In the genomic region with DNA sequence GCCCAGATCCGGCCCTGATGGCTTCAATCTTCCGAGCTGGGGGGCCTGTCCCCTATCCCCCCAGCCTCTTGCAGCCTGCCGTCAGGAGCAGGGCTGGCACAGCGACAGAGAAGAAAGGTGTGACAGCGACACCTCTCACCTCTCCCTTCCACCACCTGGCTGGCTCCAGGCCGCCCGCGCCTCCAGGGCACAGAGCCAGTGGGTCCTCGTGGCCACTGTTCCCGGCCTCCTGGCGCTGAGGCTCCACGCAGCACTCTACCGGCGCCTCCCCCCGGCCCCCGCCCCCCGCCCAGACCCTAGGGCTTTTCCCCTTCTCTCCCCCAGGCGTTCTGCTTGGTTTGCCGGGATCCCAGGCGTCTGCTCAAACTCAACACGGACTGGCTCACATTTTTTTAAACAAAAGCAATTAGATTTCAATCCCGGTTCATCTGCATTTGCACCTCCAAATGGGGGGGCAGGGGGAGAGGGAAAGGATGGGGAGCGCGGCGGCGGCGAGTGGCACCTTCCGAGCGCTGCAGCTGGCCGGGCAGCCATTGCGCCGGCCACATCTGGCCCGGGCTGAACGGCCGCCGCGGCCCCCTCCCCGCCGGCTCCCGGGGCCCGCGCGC, we compare ENCODE assay signal across 8 cellular contexts.
DNase-seq lines count a peak whose midpoint lies in the region; ATAC-seq and TF ChIP-seq lines count a peak whose summit lies in the region.

No MANE protein-coding gene starts in this region.

- no peak for TF ChIP-seq CTCF in coronary artery (IDR thresholded peaks at IDR 0.05)

- DNase-seq in NCI-H748 (lab: John Stamatoyannopoulos, UW; ENCODE audit: unreplicated experiment), result peak; percentile 48
- DNase-seq in NCI-H748 treated with DMSO at 0.1 percent for 48 hours (lab: John Stamatoyannopoulos, UW), result no peak
- peak; percentile 75 for DNase-seq in NCI-H1105 treated with DMSO at 0.1 percent for 48 hours (lab: John Stamatoyannopoulos, UW)
- no peak for DNase-seq in coronary artery (ENCODE audit: low spot score)
- DNase-seq in retina, result peak; percentile 58

- H3K4me3 ChIP-seq in coronary artery, result peak overlapping the region; percentile 60

- ATAC-seq in GM21619 (IDR thresholded peaks at IDR 0.05; ENCODE audit: unreplicated experiment), result no peak
- ATAC-seq in GM21717 (IDR thresholded peaks at IDR 0.05; ENCODE audit: unreplicated experiment), result no peak
- no peak for ATAC-seq in HG03565 (IDR thresholded peaks at IDR 0.05; ENCODE audit: unreplicated experiment)

- no peak overlapping the region for H3K27ac ChIP-seq in coronary artery

Comparison
In these comparisons a context has a peak if more than half of its experiments do, and no peak if none do; other contexts are left out.
1. DNase-seq: peak in NCI-H748 (single experiment), NCI-H1105 treated with DMSO at 0.1 percent for 48 hours (single experiment) and retina (single experiment); none in NCI-H748 treated with DMSO at 0.1 percent for 48 hours (single experiment) and coronary artery (single experiment).